ENCODE assay signal across 1 cellular context in genomic region chr11:60968223-60968622, GRCh38.
TF ChIP-seq lines count a peak whose summit lies in the region.

No MANE protein-coding gene starts in this region.

TF ChIP-seq in HepG2, 621 proteins besides CTCF, POLR2A, EP300 and RAD21:
- TF ChIP-seq ZNF253 (CRISPR knock-in tag; IDR thresholded peaks at IDR 0.05; ENCODE audit: borderline replicate concordance), result no peak
- TF ChIP-seq ZNF317 (CRISPR knock-in tag; IDR thresholded peaks at IDR 0.05), result peak; percentile 96
TF ChIP-seq in HepG2: peak in this region for 1.
